9 cellular contexts compared by ENCODE assay signal in genomic region chr16:80824623-80825364, GRCh38. TPM values are rescaled to one million over a fixed set of nuclear protein-coding genes. Genes with fewer than 3 reads are reported as not detected.
A peak's percentile ranks its signal among the peaks of the same experiment; 100 is the strongest.
DNase-seq lines count a peak whose midpoint lies in the region; ATAC-seq lines count a peak whose summit lies in the region.
"Had no signal": no experiment of that assay in that cellular context is flagged by ENCODE, and none has a peak within 500 bp of the region (broad histone marks: within the 10 kb centered on the region; RNA-seq: fewer than 3 reads in every experiment).

No MANE protein-coding gene starts in this region.

- H3K27ac Mint-ChIP-seq in effector memory CD8-positive, alpha-beta T cell, result no peak overlapping the region
- H3K27ac Mint-ChIP-seq: activated naive CD8-positive, alpha-beta T cell treated with anti-CD3 and anti-CD28 coated beads, Interleukin-2, amount 10 ng/mL, durations not matched to agents 7 days and 5 days had no signal

- H3K27me3 ChIP-seq in SJCRH30 (no peaks in the 10 kb centered on the region), MG63 (no peaks in the 10 kb centered on the region)

- no peak overlapping the region for H3K4me3 Mint-ChIP-seq in effector memory CD8-positive, alpha-beta T cell
- H3K4me3 Mint-ChIP-seq: activated naive CD8-positive, alpha-beta T cell treated with anti-CD3 and anti-CD28 coated beads, Interleukin-2, amount 10 ng/mL, durations not matched to agents 7 days and 5 days had no signal

- H3K4me3 ChIP-seq in SJCRH30 (no peak overlapping the region), MG63 (no peak overlapping the region)

- H3K4me1 Mint-ChIP-seq in effector memory CD8-positive, alpha-beta T cell (ENCODE audit: low read depth in 2 of 2), result no peaks in the 10 kb centered on the region

- no peaks in the 10 kb centered on the region for H3K9me3 Mint-ChIP-seq in effector memory CD8-positive, alpha-beta T cell
- H3K9me3 Mint-ChIP-seq: activated naive CD8-positive, alpha-beta T cell treated with anti-CD3 and anti-CD28 coated beads, Interleukin-2, amount 10 ng/mL, durations not matched to agents 7 days and 5 days had no signal

- H3K9me3 ChIP-seq in SJCRH30 (replicated peaks), result no peaks in the 10 kb centered on the region
- H3K9me3 ChIP-seq in MG63, result no peaks in the 10 kb centered on the region

- H3K36me3 ChIP-seq in SJCRH30, result no peaks in the 10 kb centered on the region
- H3K36me3 ChIP-seq in MG63, result no peaks in the 10 kb centered on the region

- H3K36me3 Mint-ChIP-seq in effector memory CD8-positive, alpha-beta T cell (ENCODE audit: insufficient read depth), result no peaks in the 10 kb centered on the region
- H3K36me3 Mint-ChIP-seq: activated naive CD8-positive, alpha-beta T cell treated with anti-CD3 and anti-CD28 coated beads, Interleukin-2, amount 10 ng/mL, durations not matched to agents 7 days and 5 days had no signal

- peaks cover 6 to 12% of the 10 kb centered on the region in 2 donors for H3K27me3 Mint-ChIP-seq in effector memory CD8-positive, alpha-beta T cell

- no peaks in the 10 kb centered on the region for H3K4me1 ChIP-seq in SJCRH30

- DNase-seq in NCI-H82 (lab: John Stamatoyannopoulos, UW), result peak; percentile 49
- DNase-seq in NCI-H82 treated with DMSO at 0.1 percent for 48 hours (lab: John Stamatoyannopoulos, UW; ENCODE audit: unreplicated experiment), result no peak
- peak; percentile 23 for DNase-seq in HS-5 (ENCODE audit: low read depth)
- peak; percentile 3 to 36 for DNase-seq in SJCRH30
- DNase-seq in effector memory CD8-positive, alpha-beta T cell, result peak; percentile 14 to 40 (median 24)
- DNase-seq in non-pigmented ciliary epithelial cell (ENCODE audit: low read depth), result peak; percentile 32
- no peak for DNase-seq in MG63
- DNase-seq in inferior parietal cortex (ENCODE audit: extremely low spot score), result no peak
- DNase-seq: activated naive CD8-positive, alpha-beta T cell treated with anti-CD3 and anti-CD28 coated beads, Interleukin-2, amount 10 ng/mL, durations not matched to agents 7 days and 5 days had no signal

- H3K27ac ChIP-seq in SJCRH30, result no peak overlapping the region

- ATAC-seq in effector memory CD8-positive, alpha-beta T cell (replicated peaks), result no peak

RNA-seq across cellular contexts. Expression of gene CDYL2, which starts 20.4 kb away (rescaled TPM):
- 0.05 and 0.14 TPM in 2 replicates for total RNA-seq in SJCRH30 (2014; rRNA removed; shearing (Covaris generic))
- total RNA-seq in MG63 (2014; rRNA removed; shearing (Covaris generic); ENCODE audit: low replicate concordance), result 0.05 and 0.56 TPM in 2 replicates

Comparison
In these comparisons a context has a peak if more than half of its experiments do, and no peak if none do; other contexts are left out.
1. DNase-seq: peak in NCI-H82 (single experiment), HS-5 (single experiment), SJCRH30 (2 of 2), effector memory CD8-positive, alpha-beta T cell (3 of 3) and non-pigmented ciliary epithelial cell (single experiment); none in NCI-H82 treated with DMSO at 0.1 percent for 48 hours (single experiment), MG63 (single experiment) and inferior parietal cortex (single experiment).